13 cellular contexts compared by ENCODE assay signal in genomic region chr3:188295876-188296275, GRCh38.
DNase-seq lines count a peak whose midpoint lies in the region; ATAC-seq and TF ChIP-seq lines count a peak whose summit lies in the region.
"Had no signal": no experiment of that assay in that cellular context is flagged by ENCODE, and none has a peak within 500 bp of the region (broad histone marks: within the 10 kb centered on the region; RNA-seq: fewer than 3 reads in every experiment).

No MANE protein-coding gene starts in this region.

- peaks cover 83% of the 10 kb centered on the region for H3K4me1 Mint-ChIP-seq in activated naive CD4-positive, alpha-beta T cell treated with anti-CD3 and anti-CD28 coated beads for 36 hours (ENCODE audit: low read depth)
- H3K4me1 Mint-ChIP-seq in activated naive CD4-positive, alpha-beta T cell treated with anti-CD3 and anti-CD28 coated beads, Interleukin-2, amount 10 ng/mL, durations not matched to agents 7 days and 5 days: peaks cover 37% of the 10 kb centered on the region
- H3K4me1 Mint-ChIP-seq in chondrocyte (ENCODE audit: low read depth) (peaks cover 81% of the 10 kb centered on the region), naive B cell (peaks cover 57 to 82% (median 61%) of the 10 kb centered on the region in 3 donors)

- WGBS in upper lobe of left lung, 2 donors: 93 to 97% methylated on average over 3 of the region's 3 CpGs
- WGBS in testis, 2 donors: 98% methylated on average over 3 of the region's 3 CpGs

- no peaks in the 10 kb centered on the region for H3K27me3 Mint-ChIP-seq in activated naive CD4-positive, alpha-beta T cell treated with anti-CD3 and anti-CD28 coated beads for 36 hours (ENCODE audit: low read depth)
- H3K27me3 Mint-ChIP-seq in activated naive CD4-positive, alpha-beta T cell treated with anti-CD3 and anti-CD28 coated beads, Interleukin-2, amount 10 ng/mL, durations not matched to agents 7 days and 5 days: no peaks in the 10 kb centered on the region
- H3K27me3 Mint-ChIP-seq in chondrocyte (ENCODE audit: low read depth) (no peaks in the 10 kb centered on the region), naive B cell (no peaks in the 10 kb centered on the region)
- H3K27me3 Mint-ChIP-seq: activated naive CD8-positive, alpha-beta T cell treated with anti-CD3 and anti-CD28 coated beads for 36 hours had no signal

- H3K9me3 ChIP-seq in upper lobe of left lung (no peaks in the 10 kb centered on the region), testis (no peaks in the 10 kb centered on the region)

- no peak for TF ChIP-seq POLR2A in upper lobe of left lung (IDR thresholded peaks at IDR 0.05)
- no peak for TF ChIP-seq POLR2A in testis (IDR thresholded peaks at IDR 0.05)

- H3K27ac ChIP-seq in upper lobe of left lung (peak overlapping the region; percentile 37 to 71 (median 50)), testis (no peak overlapping the region)

- peaks cover 38 to 49% (median 48%) of the 10 kb centered on the region in 4 donors for H3K4me1 ChIP-seq in upper lobe of left lung
- H3K4me1 ChIP-seq in testis: peaks cover 10% of the 10 kb centered on the region

- H3K9me3 Mint-ChIP-seq in activated naive CD4-positive, alpha-beta T cell treated with anti-CD3 and anti-CD28 coated beads for 36 hours: no peaks in the 10 kb centered on the region
- H3K9me3 Mint-ChIP-seq in activated naive CD4-positive, alpha-beta T cell treated with anti-CD3 and anti-CD28 coated beads, Interleukin-2, amount 10 ng/mL, durations not matched to agents 7 days and 5 days: no peaks in the 10 kb centered on the region
- H3K9me3 Mint-ChIP-seq in chondrocyte (ENCODE audit: low read depth) (no peaks in the 10 kb centered on the region), naive B cell (no peaks in the 10 kb centered on the region)

- no peak overlapping the region for H3K4me3 ChIP-seq in upper lobe of left lung
- no peak overlapping the region for H3K4me3 ChIP-seq in testis

- peaks cover 9% of the 10 kb centered on the region for H3K36me3 Mint-ChIP-seq in activated naive CD4-positive, alpha-beta T cell treated with anti-CD3 and anti-CD28 coated beads for 36 hours (ENCODE audit: low read depth)
- H3K36me3 Mint-ChIP-seq in activated naive CD4-positive, alpha-beta T cell treated with anti-CD3 and anti-CD28 coated beads, Interleukin-2, amount 10 ng/mL, durations not matched to agents 7 days and 5 days: peaks cover 29% of the 10 kb centered on the region
- H3K36me3 Mint-ChIP-seq in chondrocyte (ENCODE audit: low read depth) (peaks cover 4% of the 10 kb centered on the region), naive B cell (peaks cover 0 to under 1% of the 10 kb centered on the region in 2 donors)

- H3K4me3 Mint-ChIP-seq in activated naive CD4-positive, alpha-beta T cell treated with anti-CD3 and anti-CD28 coated beads for 36 hours: no peak overlapping the region
- H3K4me3 Mint-ChIP-seq in activated naive CD4-positive, alpha-beta T cell treated with anti-CD3 and anti-CD28 coated beads, Interleukin-2, amount 10 ng/mL, durations not matched to agents 7 days and 5 days: no peak overlapping the region
- H3K4me3 Mint-ChIP-seq in chondrocyte (ENCODE audit: unreplicated experiment): no peak overlapping the region
- peak overlapping the region in 5 of 8 donors; percentile 17 to 64 (median 36) for H3K4me3 Mint-ChIP-seq in naive B cell
- H3K4me3 Mint-ChIP-seq: activated naive CD8-positive, alpha-beta T cell treated with anti-CD3 and anti-CD28 coated beads for 36 hours had no signal

- CTCF ChIA-PET in activated naive CD4-positive, alpha-beta T cell treated with anti-CD3 and anti-CD28 coated beads for 36 hours (lab: Charles Lee): interaction anchor here (1.1 to 1.9 kb wide), 2 partner anchors 8 to 11 kb away, joined by 3 to 9 read pairs; no protein-coding TSS in a partner anchor
- CTCF ChIA-PET in activated naive CD4-positive, alpha-beta T cell treated with anti-CD3 and anti-CD28 coated beads, Interleukin-2, amount 10 ng/mL, durations not matched to agents 7 days and 5 days (lab: Charles Lee): no interaction called here

- TF ChIP-seq CTCF in chondrocyte (IDR thresholded peaks at IDR 0.05) (no peak), upper lobe of left lung (IDR thresholded peaks at IDR 0.05) (no peak), testis (IDR thresholded peaks at IDR 0.05) (no peak)

- peak overlapping the region; percentile 17 for H3K27ac Mint-ChIP-seq in activated naive CD4-positive, alpha-beta T cell treated with anti-CD3 and anti-CD28 coated beads for 36 hours
- H3K27ac Mint-ChIP-seq in activated naive CD4-positive, alpha-beta T cell treated with anti-CD3 and anti-CD28 coated beads, Interleukin-2, amount 10 ng/mL, durations not matched to agents 7 days and 5 days: no peak overlapping the region
- H3K27ac Mint-ChIP-seq in chondrocyte (ENCODE audit: unreplicated experiment) (peak overlapping the region; percentile 98), naive B cell (peak overlapping the region in 5 of 6 donors; percentile 2 to 91 (median 33))
- H3K27ac Mint-ChIP-seq: activated naive CD8-positive, alpha-beta T cell treated with anti-CD3 and anti-CD28 coated beads for 36 hours had no signal

- H3K36me3 ChIP-seq in upper lobe of left lung (no peaks in the 10 kb centered on the region), testis (ENCODE audit: low read depth, missing control alignments) (no peaks in the 10 kb centered on the region)

- TF ChIP-seq EP300 in upper lobe of left lung (IDR thresholded peaks at IDR 0.05): no peak

- ATAC-seq in naive B cell (ENCODE audit: low read depth in 2 of 2) (no peak), upper lobe of left lung (ENCODE audit: low FRiP score in 2 of 2) (no peak)

- H3K27me3 ChIP-seq in upper lobe of left lung (no peaks in the 10 kb centered on the region), testis (no peaks in the 10 kb centered on the region)

- intact Hi-C loops in activated naive CD4-positive, alpha-beta T cell treated with anti-CD3 and anti-CD28 coated beads for 36 hours (cut with micrococcal nuclease): loop anchor here (1.0 to 5.0 kb wide), 8 partner anchors 94 to 656 kb away; no protein-coding TSS in a partner anchor
- intact Hi-C loops in testis (cut with DNase I; ENCODE audit: low total_unique reads): no loop called here

- no peak for DNase-seq in activated naive CD4-positive, alpha-beta T cell treated with anti-CD3 and anti-CD28 coated beads for 36 hours
- DNase-seq in activated naive CD4-positive, alpha-beta T cell treated with anti-CD3 and anti-CD28 coated beads, Interleukin-2, amount 10 ng/mL, durations not matched to agents 7 days and 5 days: no peak
- no peak for DNase-seq in chondrocyte (ENCODE audit: low spot score)
- DNase-seq in naive B cell: no peak
- no peak for DNase-seq in upper lobe of left lung
- no peak for DNase-seq in NCI-H1417 treated with DMSO at 0.1 percent for 48 hours (lab: John Stamatoyannopoulos, UW)
- DNase-seq in testis: no peak
- no peak for DNase-seq in HUDEP-2 (lab: John Stamatoyannopoulos, UW; ENCODE audit: unreplicated experiment in 76 of 76)
- DNase-seq: activated CD4-positive, alpha-beta T cell treated with anti-CD3 and anti-CD28 coated beads, Interleukin-2, amount 50 U/mL, for 4 hours; activated naive CD8-positive, alpha-beta T cell treated with anti-CD3 and anti-CD28 coated beads for 36 hours; NCI-H1105; NCI-H69; retina had no signal

Comparison
In these comparisons a context has a peak if more than half of its experiments do, and no peak if none do; other contexts are left out.
1. H3K4me3 Mint-ChIP-seq: peak in naive B cell (5 of 8); none in activated naive CD4-positive, alpha-beta T cell treated with anti-CD3 and anti-CD28 coated beads for 36 hours (single experiment), activated naive CD4-positive, alpha-beta T cell treated with anti-CD3 and anti-CD28 coated beads, Interleukin-2, amount 10 ng/mL, durations not matched to agents 7 days and 5 days (single experiment) and chondrocyte (single experiment).
2. H3K27ac ChIP-seq: peak in upper lobe of left lung (4 of 4); none in testis (0 of 2).